In the genomic region with DNA sequence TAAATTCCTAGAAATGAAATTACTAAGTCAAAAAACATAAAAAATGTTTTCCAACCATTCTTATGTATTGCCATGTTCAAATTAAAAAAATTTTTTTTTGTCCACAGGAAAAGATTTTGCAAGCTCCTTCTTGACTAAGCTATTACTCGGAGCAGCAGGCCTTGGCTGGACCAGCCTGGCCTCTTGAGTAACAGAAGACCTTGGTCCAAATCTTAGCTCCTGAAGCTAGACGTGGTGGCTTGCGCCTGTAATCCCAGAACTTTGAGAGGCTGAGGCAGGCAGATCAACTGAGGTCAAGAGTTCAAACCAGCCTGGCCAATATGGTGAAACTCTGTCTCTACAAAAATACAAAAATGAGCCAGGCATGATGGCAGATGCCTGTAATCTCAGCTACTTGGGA, we compare ENCODE assay signal across 26 cellular contexts.
"Had no signal": no experiment of that assay in that cellular context is flagged by ENCODE, and none has a peak within 500 bp of the region (broad histone marks: within the 10 kb centered on the region; RNA-seq: fewer than 3 reads in every experiment).

No MANE protein-coding gene starts in this region.

- H3K27ac ChIP-seq: breast epithelium, gastroesophageal sphincter, ovary, psoas muscle, right atrium auricular region, thyroid gland, upper lobe of right lung, WERI-Rb-1 had no signal

- H3K27me3 ChIP-seq: breast epithelium, gastroesophageal sphincter, ovary, right atrium auricular region, thyroid gland, upper lobe of right lung had no signal

- H3K4me3 ChIP-seq: breast epithelium, gastroesophageal sphincter, ovary, psoas muscle, right atrium auricular region, thyroid gland, upper lobe of right lung had no signal

- H3K4me1 ChIP-seq: breast epithelium, gastroesophageal sphincter, psoas muscle, right atrium auricular region, thyroid gland, upper lobe of right lung had no signal

- ATAC-seq: activated T-cell treated with anti-CD3 and anti-CD28 coated beads, Interleukin-2, amount 50 U/mL, for 4 hours; gastroesophageal sphincter; left ventricle myocardium superior; natural killer cell; psoas muscle; stimulated activated naive CD8-positive, alpha-beta T cell treated with anti-CD3 and anti-CD28 coated beads, Interleukin-15, Interleukin-2, amounts not matched to agents 100 U/mL and 50 U/mL, for 24 hours; T-cell had no signal

- DNase-seq: activated CD4-positive, alpha-beta T cell treated with anti-CD3 and anti-CD28 coated beads for 1 hour; activated CD4-positive, alpha-beta T cell treated with anti-CD3 and anti-CD28 coated beads, Interleukin-2, amount 50 U/mL, for 1 hour; activated CD8-positive, alpha-beta memory T cell treated with anti-CD3 and anti-CD28 coated beads, Interleukin-2, amount 50 U/mL, for 48 hours; activated naive CD4-positive, alpha-beta T cell; activated T-cell treated with anti-CD3 and anti-CD28 coated beads, Interleukin-2, amount 50 U/mL, for 4 hours; amniotic stem cell; cortex of kidney; head of caudate nucleus; hypothalamus; left ventricle myocardium superior; mammary epithelial cell; midbrain; natural killer cell; ovary; stimulated activated CD4-positive, alpha-beta T cell treated with anti-CD3 and anti-CD28 coated beads, Interleukin-12 subunit alpha, Interleukin-12 subunit beta, amount 100 ng/mL, for 4 hours; stimulated activated CD4-positive, alpha-beta T cell treated with anti-CD3 and anti-CD28 coated beads, Interleukin-4, amount 100 ng/mL, for 4 hours; stimulated activated naive CD8-positive, alpha-beta T cell treated with anti-CD3 and anti-CD28 coated beads, Interleukin-15, Interleukin-2, amounts not matched to agents 100 U/mL and 50 U/mL, for 24 hours; substantia nigra; T-cell; thyroid gland; upper lobe of right lung; WERI-Rb-1 had no signal

- H3K9me3 ChIP-seq: breast epithelium, gastroesophageal sphincter, ovary, psoas muscle, right atrium auricular region, thyroid gland, upper lobe of right lung had no signal
